In the genomic region with DNA sequence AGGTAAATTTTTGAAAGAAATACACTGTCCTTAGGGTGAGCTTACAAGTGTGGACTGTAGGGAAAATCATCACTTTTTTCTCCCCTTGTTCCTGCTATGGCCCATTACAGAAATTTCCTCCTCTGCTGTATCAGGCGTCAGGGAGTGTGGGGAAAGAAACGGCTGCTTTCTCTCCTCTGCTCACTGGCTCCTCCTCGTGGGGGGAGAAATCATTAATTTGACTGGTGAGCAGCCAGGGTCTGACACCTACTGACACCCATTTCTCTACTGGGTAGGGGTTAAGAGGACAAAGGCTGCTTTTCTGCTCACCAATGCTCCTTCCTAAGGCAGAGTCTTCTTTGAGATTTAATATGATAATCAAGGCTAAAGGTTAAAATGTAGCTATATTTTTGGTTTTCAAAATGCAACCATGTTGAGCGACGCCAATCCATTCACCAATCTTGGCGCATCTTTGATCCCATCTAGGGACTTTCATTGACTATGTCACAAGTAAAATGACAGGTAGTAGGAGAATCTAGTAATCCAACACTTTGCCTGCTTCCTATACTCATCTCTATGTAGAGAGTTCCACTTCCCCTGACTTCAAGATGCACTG, we compare ENCODE assay signal across 8 cellular contexts. TPM values are rescaled to one million over a fixed set of nuclear protein-coding genes. Genes with fewer than 3 reads are reported as not detected.
DNase-seq lines count a peak whose midpoint lies in the region; ATAC-seq and TF ChIP-seq lines count a peak whose summit lies in the region.

No MANE protein-coding gene starts in this region.

- H3K27me3 ChIP-seq in right atrium auricular region = no peaks in the 10 kb centered on the region
- no peaks in the 10 kb centered on the region for H3K27me3 ChIP-seq in spleen (replicated peaks in 1 of 7)

- DNase-seq in G401 (ENCODE audit: low spot score) = peak; percentile 60
- DNase-seq in RWPE1 (ENCODE audit: low spot score) = peak; percentile 61
- DNase-seq in activated naive CD4-positive, alpha-beta T cell treated with anti-CD3 and anti-CD28 coated beads, Interleukin-2, amount 10 ng/mL, durations not matched to agents 7 days and 5 days = peak; percentile 71
- DNase-seq in right atrium auricular region (ENCODE audit: low spot score) = no peak
- DNase-seq in spleen = no peak
- DNase-seq in NCI-H446 treated with DMSO at 0.1 percent for 48 hours (lab: John Stamatoyannopoulos, UW) = no peak

- H3K4me3 ChIP-seq in right atrium auricular region (no peak overlapping the region), spleen (no peak overlapping the region)

- TF ChIP-seq CTCF in RWPE1 (conservative IDR thresholded peaks at IDR 0.05; ENCODE audit: low read depth) = peak; percentile 57
- peak; percentile 35 to 72 for TF ChIP-seq CTCF in right atrium auricular region (IDR thresholded peaks at IDR 0.05)
- peak in 9 of 11 experiments; percentile 40 to 66 (median 59) for TF ChIP-seq CTCF in spleen (IDR thresholded peaks at IDR 0.05 in 8 of 11, conservative IDR thresholded peaks at IDR 0.05 in 3 of 11)

- POLR2A ChIA-PET in RWPE1 (lab: Yijun Ruan, JAX; ENCODE audit: low non-redundant PET) = no interaction called here

- no peak for TF ChIP-seq POLR2A in spleen (IDR thresholded peaks at IDR 0.05)

- in situ Hi-C loops in G401 (cut with HindIII; ENCODE audit: low sequenced_read_pairs) = no loop called here

- H3K4me3 Mint-ChIP-seq in activated naive CD4-positive, alpha-beta T cell treated with anti-CD3 and anti-CD28 coated beads, Interleukin-2, amount 10 ng/mL, durations not matched to agents 7 days and 5 days = no peak overlapping the region

- intact Hi-C loops in spleen (cut with DNase I; ENCODE audit: low total_unique reads) = loop anchor here (10.0 kb wide), 1 partner anchor 496 kb away; no protein-coding TSS in a partner anchor

- no peaks in the 10 kb centered on the region for H3K9me3 ChIP-seq in right atrium auricular region
- no peaks in the 10 kb centered on the region for H3K9me3 ChIP-seq in spleen

- H3K27me3 Mint-ChIP-seq in activated naive CD4-positive, alpha-beta T cell treated with anti-CD3 and anti-CD28 coated beads, Interleukin-2, amount 10 ng/mL, durations not matched to agents 7 days and 5 days = no peaks in the 10 kb centered on the region

- WGBS in spleen, 5 donors = 50 to 55% (median 51%) methylated on average over 6 of the region's 6 CpGs

- peaks cover 56% of the 10 kb centered on the region for H3K36me3 ChIP-seq in right atrium auricular region
- H3K36me3 ChIP-seq in spleen = peaks cover 0 to 64% (median 27%) of the 10 kb centered on the region in 6 donors

- peaks cover 5% of the 10 kb centered on the region for H3K36me3 Mint-ChIP-seq in activated naive CD4-positive, alpha-beta T cell treated with anti-CD3 and anti-CD28 coated beads, Interleukin-2, amount 10 ng/mL, durations not matched to agents 7 days and 5 days

- ATAC-seq in HG02763 (IDR thresholded peaks at IDR 0.05; ENCODE audit: unreplicated experiment) = peak; percentile 41
- no peak for ATAC-seq in HG03521 (IDR thresholded peaks at IDR 0.05; ENCODE audit: unreplicated experiment)

- CTCF ChIA-PET in RWPE1 (lab: Yijun Ruan, JAX) = interaction anchor here (0.7 to 1.3 kb wide), 3 partner anchors 9 to 33 kb away, joined by 3 to 4 read pairs (median 3); no protein-coding TSS in a partner anchor
- CTCF ChIA-PET in activated naive CD4-positive, alpha-beta T cell treated with anti-CD3 and anti-CD28 coated beads, Interleukin-2, amount 10 ng/mL, durations not matched to agents 7 days and 5 days (lab: Charles Lee) = interaction anchor here (0.9 to 2.1 kb wide), 10 partner anchors 9 to 501 kb away, joined by 3 to 7 read pairs (median 4); no protein-coding TSS in a partner anchor

- H3K4me1 ChIP-seq in right atrium auricular region = peaks cover 0 to 6% of the 10 kb centered on the region in 2 donors
- peaks cover 0 to 32% (median 4%) of the 10 kb centered on the region in 6 donors for H3K4me1 ChIP-seq in spleen

- H3K27ac Mint-ChIP-seq in activated naive CD4-positive, alpha-beta T cell treated with anti-CD3 and anti-CD28 coated beads, Interleukin-2, amount 10 ng/mL, durations not matched to agents 7 days and 5 days = no peak overlapping the region

- H3K27ac ChIP-seq in RWPE1 (no peak overlapping the region), right atrium auricular region (no peak overlapping the region), spleen (no peak overlapping the region)

- peaks cover 7% of the 10 kb centered on the region for H3K4me1 Mint-ChIP-seq in activated naive CD4-positive, alpha-beta T cell treated with anti-CD3 and anti-CD28 coated beads, Interleukin-2, amount 10 ng/mL, durations not matched to agents 7 days and 5 days

- no peaks in the 10 kb centered on the region for H3K9me3 Mint-ChIP-seq in activated naive CD4-positive, alpha-beta T cell treated with anti-CD3 and anti-CD28 coated beads, Interleukin-2, amount 10 ng/mL, durations not matched to agents 7 days and 5 days

RNA-seq across cellular contexts. Expression of a gene that starts 25.1 kb away (rescaled TPM):
- 9.6 and 11.9 TPM in 2 replicates for total RNA-seq in G401 (2014; rRNA removed; shearing (Covaris generic))
- 10 to 100 TPM; 51.8 to 69.5 TPM for total RNA-seq in right atrium auricular region
- 10 to 100 TPM; 25.5 to 45.4 (median 35.7) TPM for total RNA-seq in spleen
- polyA plus RNA-seq in spleen = 1 to 10 TPM; 5.0 to 9.4 (median 6.2) TPM

Comparison
In these comparisons a context has a peak if more than half of its experiments do, and no peak if none do; other contexts are left out.
1. DNase-seq: peak in G401 (single experiment), RWPE1 (single experiment) and activated naive CD4-positive, alpha-beta T cell treated with anti-CD3 and anti-CD28 coated beads, Interleukin-2, amount 10 ng/mL, durations not matched to agents 7 days and 5 days (single experiment); none in right atrium auricular region (single experiment), spleen (single experiment) and NCI-H446 treated with DMSO at 0.1 percent for 48 hours (single experiment).
2. Peak in every context shown above with its lines, with median percentiles within 50 percentile points of each other: CTCF ChIP-seq.